ENCODE assay signal across 8 cellular contexts in genomic region chr2:25951071-25951547, GRCh38. TPM values are rescaled to one million over a fixed set of nuclear protein-coding genes. Genes with fewer than 3 reads are reported as not detected.
DNase-seq lines count a peak whose midpoint lies in the region; ATAC-seq and TF ChIP-seq lines count a peak whose summit lies in the region.

No MANE protein-coding gene starts in this region.

- no peak overlapping the region for H3K4me3 ChIP-seq in AG09309 (ENCODE audit: control insufficient read depth, low read depth, low read length)
- H3K4me3 ChIP-seq in upper lobe of left lung: no peak overlapping the region

- H3K27me3 Mint-ChIP-seq in activated naive CD8-positive, alpha-beta T cell treated with anti-CD3 and anti-CD28 coated beads, Interleukin-2, amount 10 ng/mL, durations not matched to agents 7 days and 5 days: no peaks in the 10 kb centered on the region

- H3K4me1 Mint-ChIP-seq in activated naive CD8-positive, alpha-beta T cell treated with anti-CD3 and anti-CD28 coated beads, Interleukin-2, amount 10 ng/mL, durations not matched to agents 7 days and 5 days: peaks cover 2% of the 10 kb centered on the region

- DNase-seq in AG09309 (ENCODE audit: low read depth) (peak; percentile 42), NCI-H1417 treated with DMSO at 0.1 percent for 48 hours (lab: John Stamatoyannopoulos, UW) (peak; percentile 4), SW 1271 (lab: John Stamatoyannopoulos, UW) (peak; percentile 67 to 81), Right ventricle myocardium inferior (ENCODE audit: missing footprints) (peak; percentile 89), posterior cingulate gyrus (peak; percentile 85 to 98 (median 89)), upper lobe of left lung (peak; percentile 76 to 86)
- peak; percentile 76 for DNase-seq in activated naive CD8-positive, alpha-beta T cell treated with anti-CD3 and anti-CD28 coated beads, Interleukin-2, amount 10 ng/mL, durations not matched to agents 7 days and 5 days

- intact Hi-C loops in Right ventricle myocardium inferior (cut with DNase I): loop anchor here (2.0 to 5.0 kb wide), 2 partner anchors 41 to 194 kb away; no protein-coding TSS in a partner anchor
- intact Hi-C loops in posterior cingulate gyrus (cut with DNase I): loop anchor here (1.0 kb wide), 1 partner anchor 194 kb away; no protein-coding TSS in a partner anchor

- POLR2A ChIA-PET in activated naive CD8-positive, alpha-beta T cell treated with anti-CD3 and anti-CD28 coated beads, Interleukin-2, amount 10 ng/mL, durations not matched to agents 7 days and 5 days (lab: Charles Lee): interaction anchor here (0.9 to 1.6 kb wide), 2 partner anchors 29 to 97 kb away, joined by 3 to 4 read pairs; no protein-coding TSS in a partner anchor

- H3K36me3 Mint-ChIP-seq in activated naive CD8-positive, alpha-beta T cell treated with anti-CD3 and anti-CD28 coated beads, Interleukin-2, amount 10 ng/mL, durations not matched to agents 7 days and 5 days: peaks cover 2% of the 10 kb centered on the region

- no peaks in the 10 kb centered on the region for H3K9me3 ChIP-seq in upper lobe of left lung

- no peaks in the 10 kb centered on the region for H3K36me3 ChIP-seq in upper lobe of left lung

- no peak overlapping the region for H3K4me3 Mint-ChIP-seq in activated naive CD8-positive, alpha-beta T cell treated with anti-CD3 and anti-CD28 coated beads, Interleukin-2, amount 10 ng/mL, durations not matched to agents 7 days and 5 days

- no peaks in the 10 kb centered on the region for H3K4me1 ChIP-seq in upper lobe of left lung

- peak; percentile 58 for ATAC-seq in GM21717 (IDR thresholded peaks at IDR 0.05; ENCODE audit: unreplicated experiment)
- peak; percentile 91 for ATAC-seq in activated naive CD8-positive, alpha-beta T cell treated with anti-CD3 and anti-CD28 coated beads, Interleukin-2, amount 10 ng/mL, durations not matched to agents 7 days and 5 days (ENCODE audit: low read depth)
- peak; percentile 95 for ATAC-seq in Right ventricle myocardium inferior
- peak; percentile 92 to 95 for ATAC-seq in upper lobe of left lung (ENCODE audit: low FRiP score in 2 of 2)

- no peak overlapping the region for H3K27ac Mint-ChIP-seq in activated naive CD8-positive, alpha-beta T cell treated with anti-CD3 and anti-CD28 coated beads, Interleukin-2, amount 10 ng/mL, durations not matched to agents 7 days and 5 days

- TF ChIP-seq POLR2A in upper lobe of left lung (IDR thresholded peaks at IDR 0.05): no peak

- H3K27me3 ChIP-seq in upper lobe of left lung: no peaks in the 10 kb centered on the region

- no peaks in the 10 kb centered on the region for H3K9me3 Mint-ChIP-seq in activated naive CD8-positive, alpha-beta T cell treated with anti-CD3 and anti-CD28 coated beads, Interleukin-2, amount 10 ng/mL, durations not matched to agents 7 days and 5 days

- 29 to 31% methylated on average over 10 to 11 of the region's 11 CpGs for WGBS in upper lobe of left lung, 2 donors

- no peak for TF ChIP-seq EP300 in upper lobe of left lung (IDR thresholded peaks at IDR 0.05)

- no peak overlapping the region for H3K27ac ChIP-seq in upper lobe of left lung

- peak; percentile 93 for TF ChIP-seq CTCF in AG09309 (IDR thresholded peaks at IDR 0.05; ENCODE audit: control insufficient read depth, insufficient read depth, low read depth, low read length, missing control alignments)
- TF ChIP-seq CTCF in upper lobe of left lung (IDR thresholded peaks at IDR 0.05): peak; percentile 86 to 91 (median 90)

RNA-seq across cellular contexts. Expression of gene KIF3C, which starts 31.2 kb away (rescaled TPM):
- 10 to 100 TPM; 11.6 to 12.8 TPM for total RNA-seq in activated naive CD8-positive, alpha-beta T cell treated with anti-CD3 and anti-CD28 coated beads, Interleukin-2, amount 10 ng/mL, durations not matched to agents 7 days and 5 days
- total RNA-seq in Right ventricle myocardium inferior: 3.1 TPM
- 10 to 100 TPM in 1 of 6 donors, 1 to 10 TPM in 5; 2.4 to 15.7 (median 4.4) TPM for total RNA-seq in upper lobe of left lung

Comparison
In these comparisons a context has a peak if more than half of its experiments do, and no peak if none do; other contexts are left out.
1. DNase-seq: peak in every context shown above with its lines; median percentile 89 in Right ventricle myocardium inferior; 89 in posterior cingulate gyrus; 81 in upper lobe of left lung; 76 in activated naive CD8-positive, alpha-beta T cell treated with anti-CD3 and anti-CD28 coated beads, Interleukin-2, amount 10 ng/mL, durations not matched to agents 7 days and 5 days; 74 in SW 1271; 42 in AG09309; 4 in NCI-H1417 treated with DMSO at 0.1 percent for 48 hours.